Comparison of ENCODE assay signal across 8 cellular contexts in the genomic region with DNA sequence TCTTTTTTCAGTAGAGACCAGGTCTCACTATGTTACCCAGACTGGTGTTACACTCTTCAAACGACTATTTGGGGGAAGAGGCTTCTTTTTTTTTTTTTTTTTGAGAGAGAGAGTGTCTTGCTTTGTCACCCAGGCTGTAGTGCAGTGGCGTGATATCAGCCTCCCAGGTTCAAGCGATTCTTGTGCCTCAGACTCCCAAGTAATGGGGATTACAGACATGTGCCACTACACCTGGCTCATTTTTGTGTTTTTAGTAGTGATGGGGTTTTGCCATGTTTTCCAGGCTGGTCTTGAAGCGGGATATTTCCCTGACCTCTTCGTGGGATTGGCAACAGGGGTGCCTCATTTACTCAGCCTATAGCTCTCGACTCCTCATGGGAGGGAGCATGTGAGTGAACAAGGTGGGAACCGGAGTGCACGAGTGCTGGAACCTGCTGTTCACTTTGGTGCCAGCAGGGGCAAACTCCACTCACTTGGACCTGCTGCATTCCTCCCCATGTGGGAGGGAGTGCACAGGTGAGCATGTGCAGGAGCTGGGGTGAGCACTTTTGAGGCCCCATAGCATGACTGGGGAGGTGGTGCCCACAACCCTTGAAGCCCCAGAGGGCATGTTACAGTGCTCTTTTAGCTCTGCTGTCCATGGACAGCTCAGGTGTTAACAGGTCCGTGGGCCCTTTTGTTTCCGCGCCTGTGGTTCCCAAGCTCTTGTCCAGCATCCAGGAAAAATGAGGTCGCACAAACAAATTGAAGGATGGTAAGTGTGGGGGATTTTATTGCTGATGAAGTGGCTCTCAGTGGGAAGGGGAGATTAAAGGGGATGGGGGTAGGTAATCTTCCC.
A peak's percentile ranks its signal among the peaks of the same experiment; 100 is the strongest.
DNase-seq lines count a peak whose midpoint lies in the region; TF ChIP-seq lines count a peak whose summit lies in the region.
"Had no signal": no experiment of that assay in that cellular context is flagged by ENCODE, and none has a peak within 500 bp of the region (broad histone marks: within the 10 kb centered on the region; RNA-seq: fewer than 3 reads in every experiment).

No MANE protein-coding gene starts in this region.

- H3K79me2 ChIP-seq in neural progenitor cell (ENCODE audit: low read depth), result no peaks in the 10 kb centered on the region

- no peak overlapping the region for H2AFZ ChIP-seq in neural progenitor cell (replicated peaks)

- no peak for TF ChIP-seq POLR2A in uterus (IDR thresholded peaks at IDR 0.05)

- peaks cover 6% of the 10 kb centered on the region for H3K27me3 Mint-ChIP-seq in neural progenitor cell (ENCODE audit: insufficient read depth, low read depth)

- H3K9ac ChIP-seq in neural progenitor cell, result no peak overlapping the region

- DNase-seq in GM06990 (ENCODE audit: extremely low read depth, insufficient read length) (no peak), LoVo (ENCODE audit: low spot score) (peak; percentile 11), cerebellar cortex (ENCODE audit: low spot score) (peak; percentile 14), neural progenitor cell (ENCODE audit: low spot score) (peak; percentile 36), NCI-H1694 (lab: John Stamatoyannopoulos, UW) (no peak), uterus (no peak), NCI-H128 (lab: John Stamatoyannopoulos, UW; ENCODE audit: unreplicated experiment) (no peak)

- peaks cover 3% of the 10 kb centered on the region for H3K4me1 Mint-ChIP-seq in neural progenitor cell

- no peaks in the 10 kb centered on the region for H3K9me3 Mint-ChIP-seq in neural progenitor cell

- no peaks in the 10 kb centered on the region for H3F3A ChIP-seq in neural progenitor cell (ENCODE audit: low read depth)

- H3K9me3 ChIP-seq in neural progenitor cell (ENCODE audit: low read depth) (no peaks in the 10 kb centered on the region), uterus (no peaks in the 10 kb centered on the region)

- H3K4me2 ChIP-seq in neural progenitor cell, result no peak overlapping the region

- H3K27ac ChIP-seq in neural progenitor cell (no peak overlapping the region), uterus (no peak overlapping the region)
- H3K27ac ChIP-seq: coronary artery had no signal

- no peaks in the 10 kb centered on the region for H3K36me3 Mint-ChIP-seq in neural progenitor cell

- H4K20me1 ChIP-seq in neural progenitor cell (ENCODE audit: low read depth), result no peaks in the 10 kb centered on the region

- H3K4me3 ChIP-seq in GM06990 (replicated peaks; ENCODE audit: low read depth, low read length) (no peak overlapping the region), neural progenitor cell (no peak overlapping the region), uterus (no peak overlapping the region)
- H3K4me3 ChIP-seq: coronary artery had no signal

- H3K27me3 ChIP-seq in GM06990 (replicated peaks; ENCODE audit: control insufficient read depth, insufficient read depth, low read length) (no peaks in the 10 kb centered on the region), neural progenitor cell (no peaks in the 10 kb centered on the region), uterus (no peaks in the 10 kb centered on the region)

- H3K27ac Mint-ChIP-seq in neural progenitor cell, result no peak overlapping the region

- TF ChIP-seq CTCF in GM06990 (IDR thresholded peaks at IDR 0.05; ENCODE audit: insufficient read depth, low read length, poor library complexity, severe bottlenecking) (peak; percentile 36), neural progenitor cell (IDR thresholded peaks at IDR 0.05) (peak; percentile 52), uterus (IDR thresholded peaks at IDR 0.05) (no peak)

- H3K4me1 ChIP-seq in neural progenitor cell (no peaks in the 10 kb centered on the region), uterus (no peaks in the 10 kb centered on the region)

- intact Hi-C loops in uterus (cut with DNase I; ENCODE audit: low total_unique reads), result no loop called here

- H3K4me3 Mint-ChIP-seq in neural progenitor cell, result no peak overlapping the region

- H3K36me3 ChIP-seq in GM06990 (ENCODE audit: control insufficient read depth, insufficient read depth, low read length) (no peaks in the 10 kb centered on the region), neural progenitor cell (no peaks in the 10 kb centered on the region), uterus (no peaks in the 10 kb centered on the region)

Comparison
In these comparisons a context has a peak if more than half of its experiments do, and no peak if none do; other contexts are left out.
1. DNase-seq: peak in LoVo (single experiment), cerebellar cortex (single experiment) and neural progenitor cell (single experiment); none in GM06990 (single experiment), NCI-H1694 (single experiment), uterus (0 of 2) and NCI-H128 (single experiment).
2. CTCF ChIP-seq: peak in GM06990 (single experiment) and neural progenitor cell (single experiment); none in uterus (0 of 4).